ENCODE assay signal across 21 cellular contexts in the genomic region with DNA sequence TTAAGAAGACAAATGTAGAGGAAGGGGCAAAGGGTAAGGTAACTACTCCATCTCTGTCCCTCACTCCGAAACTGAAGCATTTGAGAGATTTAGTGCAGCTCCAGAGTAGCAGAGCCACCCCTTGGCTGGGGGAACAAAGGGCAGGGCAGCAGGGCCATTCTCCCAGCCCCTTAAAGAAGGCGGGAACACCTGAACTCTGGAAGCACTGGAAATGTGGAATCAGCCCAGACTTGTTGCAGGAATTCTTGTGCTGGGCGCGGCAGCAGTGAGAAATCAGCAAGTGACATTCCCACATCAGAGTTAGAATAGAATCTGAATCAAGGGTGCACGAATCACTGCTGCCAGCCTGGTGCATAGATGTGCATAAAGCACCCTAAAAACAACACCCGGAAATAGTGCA. TPM values are rescaled to one million over a fixed set of nuclear protein-coding genes. Genes with fewer than 3 reads are reported as not detected.
DNase-seq lines count a peak whose midpoint lies in the region; ATAC-seq, FAIRE-seq and TF ChIP-seq lines count a peak whose summit lies in the region.
"Had no signal": no experiment of that assay in that cellular context is flagged by ENCODE, and none has a peak within 500 bp of the region (broad histone marks: within the 10 kb centered on the region; RNA-seq: fewer than 3 reads in every experiment).

No MANE protein-coding gene starts in this region.

- TF ChIP-seq POLR2A in breast epithelium (IDR thresholded peaks at IDR 0.05): no peak

- H3K4me1 Mint-ChIP-seq in MCF 10A (ENCODE audit: insufficient read depth, unreplicated experiment): no peaks in the 10 kb centered on the region
- peaks cover 3% of the 10 kb centered on the region for H3K4me1 Mint-ChIP-seq in endodermal cell
- no peaks in the 10 kb centered on the region for H3K4me1 Mint-ChIP-seq in activated CD4-positive, alpha-beta T cell treated with anti-CD3 and anti-CD28 coated beads, Interleukin-2, amount 10 ng/mL, durations not matched to agents 7 days and 5 days
- no peaks in the 10 kb centered on the region for H3K4me1 Mint-ChIP-seq in activated naive CD8-positive, alpha-beta T cell treated with anti-CD3 and anti-CD28 coated beads for 36 hours
- H3K4me1 Mint-ChIP-seq: CD14-positive monocyte had no signal

- H3K27me3 ChIP-seq in breast epithelium: no peaks in the 10 kb centered on the region
- H3K27me3 ChIP-seq in endodermal cell (ENCODE audit: control insufficient read depth, insufficient read depth, low read length, poor library complexity, severe bottlenecking): peaks cover 6% of the 10 kb centered on the region
- no peaks in the 10 kb centered on the region for H3K27me3 ChIP-seq in keratinocyte (ENCODE audit: control insufficient read depth, extremely low read depth, insufficient read depth, low read length)

- H3K27ac ChIP-seq in breast epithelium (no peak overlapping the region), endodermal cell (ENCODE audit: low read depth, low read length) (no peak overlapping the region), keratinocyte (ENCODE audit: control insufficient read depth, insufficient read depth, low read length) (no peak overlapping the region)

- ATAC-seq in GM18858 (IDR thresholded peaks at IDR 0.05; ENCODE audit: unreplicated experiment) (no peak), HG02571 (IDR thresholded peaks at IDR 0.05; ENCODE audit: unreplicated experiment) (no peak)
- ATAC-seq: HCT116, K562, PC-3 had no signal

- H3K9me3 ChIP-seq in breast epithelium (no peaks in the 10 kb centered on the region), endodermal cell (ENCODE audit: control insufficient read depth, low read length) (no peaks in the 10 kb centered on the region), keratinocyte (ENCODE audit: control insufficient read depth, low read depth, low read length) (no peaks in the 10 kb centered on the region)

- intact Hi-C loops in MCF 10A (cut with micrococcal nuclease): no loop called here
- intact Hi-C loops in breast epithelium (cut with DNase I; ENCODE audit: low total_unique reads): loop anchor here (5.0 kb wide), 1 partner anchor 175 kb away; no protein-coding TSS in a partner anchor

- H4K20me1 ChIP-seq in keratinocyte (ENCODE audit: control insufficient read depth, extremely low read depth, insufficient read depth, low read length): no peaks in the 10 kb centered on the region

- peak overlapping the region; percentile 61 for H2AFZ ChIP-seq in keratinocyte (ENCODE audit: control insufficient read depth, low read length)

- FAIRE-seq in keratinocyte (lab: Jason Lieb, UNC): peak; percentile 53
- FAIRE-seq: GM19239, K562 had no signal

- H3K27me3 Mint-ChIP-seq in MCF 10A (ENCODE audit: insufficient read depth, unreplicated experiment): peaks cover under 1% of the 10 kb centered on the region
- no peaks in the 10 kb centered on the region for H3K27me3 Mint-ChIP-seq in endodermal cell (ENCODE audit: insufficient read depth)
- peaks cover 8% of the 10 kb centered on the region for H3K27me3 Mint-ChIP-seq in activated CD4-positive, alpha-beta T cell treated with anti-CD3 and anti-CD28 coated beads, Interleukin-2, amount 10 ng/mL, durations not matched to agents 7 days and 5 days
- no peaks in the 10 kb centered on the region for H3K27me3 Mint-ChIP-seq in activated naive CD8-positive, alpha-beta T cell treated with anti-CD3 and anti-CD28 coated beads for 36 hours

- no peaks in the 10 kb centered on the region for H3K9me1 ChIP-seq in keratinocyte (ENCODE audit: control insufficient read depth, extremely low read depth, insufficient read depth, low read length)

- WGBS in endodermal cell (ENCODE audit: insufficient coverage in 1 of 2, insufficient read length in 1 of 2), 2 experiments: 91 to 97% methylated on average over 5 to 6 of the region's 6 CpGs

- H3K9me3 Mint-ChIP-seq in MCF 10A (ENCODE audit: unreplicated experiment) (no peaks in the 10 kb centered on the region), endodermal cell (no peaks in the 10 kb centered on the region)
- H3K9me3 Mint-ChIP-seq in activated CD4-positive, alpha-beta T cell treated with anti-CD3 and anti-CD28 coated beads, Interleukin-2, amount 10 ng/mL, durations not matched to agents 7 days and 5 days: no peaks in the 10 kb centered on the region
- no peaks in the 10 kb centered on the region for H3K9me3 Mint-ChIP-seq in activated naive CD8-positive, alpha-beta T cell treated with anti-CD3 and anti-CD28 coated beads for 36 hours

- no peaks in the 10 kb centered on the region for H3K79me2 ChIP-seq in keratinocyte (ENCODE audit: control insufficient read depth, insufficient read depth, low read length)

- BruUV-seq in MCF 10A (replicated peaks; lab: Mats Ljungman, UMichigan): no TSS peak

- H3K4me3 Mint-ChIP-seq in MCF 10A (ENCODE audit: unreplicated experiment): no peak overlapping the region
- H3K4me3 Mint-ChIP-seq in endodermal cell: no peak overlapping the region
- H3K4me3 Mint-ChIP-seq in activated CD4-positive, alpha-beta T cell treated with anti-CD3 and anti-CD28 coated beads, Interleukin-2, amount 10 ng/mL, durations not matched to agents 7 days and 5 days: no peak overlapping the region
- H3K4me3 Mint-ChIP-seq in activated naive CD8-positive, alpha-beta T cell treated with anti-CD3 and anti-CD28 coated beads for 36 hours: no peak overlapping the region
- H3K4me3 Mint-ChIP-seq: CD14-positive monocyte had no signal

- H3K4me2 ChIP-seq in keratinocyte (ENCODE audit: control insufficient read depth, extremely low read depth, insufficient read depth, low read depth, low read length): peak overlapping the region; percentile 46

- DNase-seq in MCF 10A (ENCODE audit: unreplicated experiment): peak; percentile 16
- DNase-seq in breast epithelium (ENCODE audit: low spot score in 2 of 2): no peak
- DNase-seq in endodermal cell: peak; percentile 58
- peak; percentile 11 for DNase-seq in keratinocyte (ENCODE audit: low read depth, low spot score)
- no peak for DNase-seq in activated CD4-positive, alpha-beta T cell treated with anti-CD3 and anti-CD28 coated beads, Interleukin-2, amount 10 ng/mL, durations not matched to agents 7 days and 5 days
- no peak for DNase-seq in activated naive CD8-positive, alpha-beta T cell treated with anti-CD3 and anti-CD28 coated beads for 36 hours
- DNase-seq: 8988T, GDM1, NCI-H187, NCI-H2107, NCI-H345, NCI-H526, PC-3, RPMI8226 had no signal

- no peaks in the 10 kb centered on the region for H3K4me1 ChIP-seq in breast epithelium
- no peaks in the 10 kb centered on the region for H3K4me1 ChIP-seq in endodermal cell (ENCODE audit: control insufficient read depth, insufficient read depth, low read length)
- peaks cover 11% of the 10 kb centered on the region for H3K4me1 ChIP-seq in keratinocyte (ENCODE audit: control insufficient read depth, extremely low read depth, insufficient read depth, low read length)

- H3K27ac Mint-ChIP-seq in MCF 10A (ENCODE audit: low read depth, unreplicated experiment): no peak overlapping the region
- H3K27ac Mint-ChIP-seq in endodermal cell: no peak overlapping the region
- H3K27ac Mint-ChIP-seq in activated CD4-positive, alpha-beta T cell treated with anti-CD3 and anti-CD28 coated beads, Interleukin-2, amount 10 ng/mL, durations not matched to agents 7 days and 5 days: no peak overlapping the region
- no peak overlapping the region for H3K27ac Mint-ChIP-seq in activated naive CD8-positive, alpha-beta T cell treated with anti-CD3 and anti-CD28 coated beads for 36 hours
- H3K27ac Mint-ChIP-seq: CD14-positive monocyte had no signal

- H3K36me3 ChIP-seq in breast epithelium (no peaks in the 10 kb centered on the region), endodermal cell (ENCODE audit: control insufficient read depth, insufficient read depth, low read length) (no peaks in the 10 kb centered on the region), keratinocyte (ENCODE audit: control insufficient read depth in 2 of 2, extremely low read depth in 1 of 2, insufficient read depth in 2 of 2, low read length in 2 of 2) (no peaks in the 10 kb centered on the region)

- CTCF ChIA-PET in MCF 10A (lab: Yijun Ruan, JAX): interaction anchor here (0.6 kb wide), 1 partner anchor 1253 kb away, joined by 3 read pairs; no protein-coding TSS in a partner anchor
- CTCF ChIA-PET in activated CD4-positive, alpha-beta T cell treated with anti-CD3 and anti-CD28 coated beads, Interleukin-2, amount 10 ng/mL, durations not matched to agents 7 days and 5 days (lab: Charles Lee): no interaction called here

- POLR2A ChIA-PET in MCF 10A (lab: Yijun Ruan, JAX): no interaction called here
- POLR2A ChIA-PET in activated CD4-positive, alpha-beta T cell treated with anti-CD3 and anti-CD28 coated beads, Interleukin-2, amount 10 ng/mL, durations not matched to agents 7 days and 5 days (lab: Charles Lee): no interaction called here

- H3K4me3 ChIP-seq in breast epithelium (no peak overlapping the region), endodermal cell (ENCODE audit: low read length) (no peak overlapping the region), keratinocyte (ENCODE audit: control insufficient read depth in 2 of 3, extremely low read depth in 1 of 3, insufficient read depth in 2 of 3, low read depth in 1 of 3, low read length in 3 of 3) (no peak overlapping the region)
- H3K4me3 ChIP-seq: K562 had no signal

- H3K9ac ChIP-seq in endodermal cell (ENCODE audit: extremely low read depth, low read length, poor library complexity, severe bottlenecking): no peak overlapping the region
- H3K9ac ChIP-seq in keratinocyte (ENCODE audit: control insufficient read depth, extremely low read depth, insufficient read depth, low read length): no peak overlapping the region

- no peak for TF ChIP-seq CTCF in MCF 10A (IDR thresholded peaks at IDR 0.05; ENCODE audit: unreplicated experiment)
- TF ChIP-seq CTCF in breast epithelium (IDR thresholded peaks at IDR 0.05): no peak
- TF ChIP-seq CTCF in endodermal cell (conservative IDR thresholded peaks at IDR 0.05): no peak
- TF ChIP-seq CTCF in keratinocyte (optimal IDR thresholded peaks at IDR 0.05 in 1 of 3, IDR thresholded peaks at IDR 0.05 in 1 of 3, conservative IDR thresholded peaks at IDR 0.05 in 1 of 3; ENCODE audit: extremely low read depth in 1 of 3, insufficient read depth in 2 of 3, low read length in 3 of 3): no peak

- dilution Hi-C loops in keratinocyte (cut with MboI; ENCODE audit: extremely low pct_ligation_motif_present, low sequenced_read_pairs): no loop called here

- no peaks in the 10 kb centered on the region for H3K36me3 Mint-ChIP-seq in MCF 10A (ENCODE audit: insufficient read depth, unreplicated experiment)
- no peaks in the 10 kb centered on the region for H3K36me3 Mint-ChIP-seq in endodermal cell (ENCODE audit: low read depth)
- H3K36me3 Mint-ChIP-seq in activated CD4-positive, alpha-beta T cell treated with anti-CD3 and anti-CD28 coated beads, Interleukin-2, amount 10 ng/mL, durations not matched to agents 7 days and 5 days (ENCODE audit: low read depth): no peaks in the 10 kb centered on the region
- H3K36me3 Mint-ChIP-seq in activated naive CD8-positive, alpha-beta T cell treated with anti-CD3 and anti-CD28 coated beads for 36 hours: no peaks in the 10 kb centered on the region
- H3K36me3 Mint-ChIP-seq: CD14-positive monocyte had no signal

RNA-seq across cellular contexts. Expression of gene GRM8, which starts 34.4 kb away (rescaled TPM):
- total RNA-seq in MCF 10A (2022): not detected in 2 replicates
- total RNA-seq in breast epithelium: not detected
- total RNA-seq in endodermal cell: 1 to 10 TPM in 1 of 2 donors, under 1 TPM in 1; 0.93 to 2.0 TPM
- polyA plus RNA-seq in endodermal cell (2013, experiment 1 of 2): 2.5 TPM
- polyA plus RNA-seq in endodermal cell (2013, experiment 2 of 2): 2.6 TPM
- not detected in 3 replicates for polyA plus RNA-seq in keratinocyte
- polyA plus RNA-seq in keratinocyte (2011; ENCODE audit: low read depth): not detected
- polyA plus RNA-seq in keratinocyte (2011; cell fraction: cytosol; rRNA removed): not detected in 2 replicates
- not detected in 2 replicates for polyA plus RNA-seq in keratinocyte (2011; cell fraction: nucleus; rRNA removed)
- not detected in 2 replicates for polyA plus RNA-seq in keratinocyte (2012; ENCODE audit: low replicate concordance)
- 0.29 TPM in 1 of 3 replicates, not detected in the others for polyA minus RNA-seq in keratinocyte
- polyA minus RNA-seq in keratinocyte (2011; cell fraction: cytosol; rRNA and poly(A)+ RNA removed): not detected
- not detected in 2 replicates for polyA minus RNA-seq in keratinocyte (2011; cell fraction: nucleus; rRNA and poly(A)+ RNA removed)
- not detected for total RNA-seq in activated CD4-positive, alpha-beta T cell treated with anti-CD3 and anti-CD28 coated beads, Interleukin-2, amount 10 ng/mL, durations not matched to agents 7 days and 5 days
- total RNA-seq in activated naive CD8-positive, alpha-beta T cell treated with anti-CD3 and anti-CD28 coated beads for 36 hours: not detected
- total RNA-seq: PC-3 had no signal
- polyA plus RNA-seq: AG04450, CD14-positive monocyte had no signal

Comparison
In these comparisons a context has a peak if more than half of its experiments do, and no peak if none do; other contexts are left out.
1. DNase-seq: peak in MCF 10A (single experiment), endodermal cell (single experiment) and keratinocyte (single experiment); none in breast epithelium (0 of 2), activated CD4-positive, alpha-beta T cell treated with anti-CD3 and anti-CD28 coated beads, Interleukin-2, amount 10 ng/mL, durations not matched to agents 7 days and 5 days (single experiment) and activated naive CD8-positive, alpha-beta T cell treated with anti-CD3 and anti-CD28 coated beads for 36 hours (single experiment).